2 cellular contexts compared by ENCODE assay signal in genomic region chr17:17540278-17540906, GRCh38.
A peak's percentile ranks its signal among the peaks of the same experiment; 100 is the strongest.
TF ChIP-seq lines count a peak whose summit lies in the region.

No MANE protein-coding gene starts in this region.

TF ChIP-seq in Ishikawa, 13 proteins besides CTCF, POLR2A, EP300 and RAD21:
- TF ChIP-seq FOXM1 (IDR thresholded peaks at IDR 0.05; ENCODE audit: borderline replicate concordance, low read depth) (no peak), NFIC (IDR thresholded peaks at IDR 0.05) (peak; percentile 75), USF1 (IDR thresholded peaks at IDR 0.05) (no peak), REST (IDR thresholded peaks at IDR 0.05; ENCODE audit: low read depth) (peak; percentile 75), CEBPB (IDR thresholded peaks at IDR 0.05) (no peak), TEAD4 (IDR thresholded peaks at IDR 0.05) (no peak), ZBTB7A (IDR thresholded peaks at IDR 0.05; ENCODE audit: low read depth) (no peak), TCF12 (IDR thresholded peaks at IDR 0.05; ENCODE audit: low read depth) (no peak), EGR1 (IDR thresholded peaks at IDR 0.05) (no peak)
- TF ChIP-seq, protein P1, sequence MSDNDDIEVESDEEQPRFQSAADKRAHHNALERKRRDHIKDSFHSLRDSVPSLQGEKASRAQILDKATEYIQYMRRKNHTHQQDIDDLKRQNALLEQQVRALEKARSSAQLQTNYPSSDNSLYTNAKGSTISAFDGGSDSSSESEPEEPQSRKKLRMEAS (IDR thresholded peaks at IDR 0.05) = no peak
TF ChIP-seq in Ishikawa: peak in this region for 2.

TF ChIP-seq in GM12878, 131 proteins besides CTCF, POLR2A, EP300 and RAD21:
- no peak for TF ChIP-seq IRF3 (IDR thresholded peaks at IDR 0.05)
- 0 out of 2 replicates have a peak, but pooled peaks have one; percentile 30 for TF ChIP-seq REST (IDR thresholded peaks at IDR 0.05; ENCODE audit: low read depth, low read length)
- TF ChIP-seq EZH2 (IDR thresholded peaks at IDR 0.05; ENCODE audit: borderline replicate concordance, control insufficient read depth, low read depth, low read length) = no peak
